8 cellular contexts compared by ENCODE assay signal in genomic region chr3:47961815-47962606, GRCh38. TPM values are rescaled to one million over a fixed set of nuclear protein-coding genes. Genes with fewer than 3 reads are reported as not detected.
DNase-seq lines count a peak whose midpoint lies in the region; ATAC-seq and TF ChIP-seq lines count a peak whose summit lies in the region.

No MANE protein-coding gene starts in this region.

- peaks cover 16% of the 10 kb centered on the region for H3K79me2 ChIP-seq in hepatocyte

- no peaks in the 10 kb centered on the region for H3K9me2 ChIP-seq in hepatocyte (replicated peaks; ENCODE audit: insufficient read depth)

- H4K20me1 ChIP-seq in hepatocyte (ENCODE audit: insufficient read depth, poor library complexity, severe bottlenecking) = peaks cover 3% of the 10 kb centered on the region

- no peaks in the 10 kb centered on the region for H3K27me3 Mint-ChIP-seq in IgD-negative memory B cell
- H3K27me3 Mint-ChIP-seq in activated T-cell treated with anti-CD3 and anti-CD28 coated beads, Interleukin-2, amount 50 U/mL, for 24 hours = no peaks in the 10 kb centered on the region

- ATAC-seq in HG02623 (IDR thresholded peaks at IDR 0.05; ENCODE audit: unreplicated experiment) (no peak), HG03378 (IDR thresholded peaks at IDR 0.05; ENCODE audit: unreplicated experiment) (no peak), GM21367 (IDR thresholded peaks at IDR 0.05; ENCODE audit: unreplicated experiment) (no peak)

- H2AFZ ChIP-seq in hepatocyte = no peak overlapping the region

- peak overlapping the region in 1 of 4 donors; percentile 17 for H3K4me3 Mint-ChIP-seq in IgD-negative memory B cell
- H3K4me3 Mint-ChIP-seq in activated T-cell treated with anti-CD3 and anti-CD28 coated beads, Interleukin-2, amount 50 U/mL, for 24 hours = no peak overlapping the region

- POLR2A ChIA-PET in BJ (lab: Charles Lee) = interaction anchor here (1.0 kb wide), 1 partner anchor 10 kb away, joined by 3 read pairs; no protein-coding TSS in a partner anchor

- H3K9me3 Mint-ChIP-seq in IgD-negative memory B cell = no peaks in the 10 kb centered on the region
- no peaks in the 10 kb centered on the region for H3K9me3 Mint-ChIP-seq in activated T-cell treated with anti-CD3 and anti-CD28 coated beads, Interleukin-2, amount 50 U/mL, for 24 hours

- H3K9me3 ChIP-seq in hepatocyte (ENCODE audit: low read depth) = no peaks in the 10 kb centered on the region

- H3K36me3 ChIP-seq in BJ (ENCODE audit: control insufficient read depth, insufficient read depth, low read length) (no peaks in the 10 kb centered on the region), hepatocyte (replicated peaks; ENCODE audit: insufficient read depth, low read depth) (no peaks in the 10 kb centered on the region)

- H3K4me2 ChIP-seq in hepatocyte = no peak overlapping the region

- peak; percentile 23 for DNase-seq in BJ (ENCODE audit: low read depth)
- peak; percentile 31 for DNase-seq in activated T-cell treated with anti-CD3 and anti-CD28 coated beads, Interleukin-2, amount 50 U/mL, for 24 hours
- DNase-seq in hepatocyte (ENCODE audit: low spot score) = peak; percentile 14
- no peak for DNase-seq in GM19238 (ENCODE audit: insufficient read length, low spot score)

- peaks cover 14% of the 10 kb centered on the region for H3K36me3 Mint-ChIP-seq in IgD-negative memory B cell
- peaks cover 4% of the 10 kb centered on the region for H3K36me3 Mint-ChIP-seq in activated T-cell treated with anti-CD3 and anti-CD28 coated beads, Interleukin-2, amount 50 U/mL, for 24 hours (ENCODE audit: low read depth)

- no peak for TF ChIP-seq CTCF in BJ (IDR thresholded peaks at IDR 0.05; ENCODE audit: insufficient read depth, low read depth, low read length)
- TF ChIP-seq CTCF in hepatocyte (IDR thresholded peaks at IDR 0.05; ENCODE audit: poor library complexity) = no peak

- H3K4me1 Mint-ChIP-seq in IgD-negative memory B cell = peaks cover 21 to 34% (median 23%) of the 10 kb centered on the region in 3 donors
- H3K4me1 Mint-ChIP-seq in activated T-cell treated with anti-CD3 and anti-CD28 coated beads, Interleukin-2, amount 50 U/mL, for 24 hours (ENCODE audit: low read depth) = peaks cover 23% of the 10 kb centered on the region

- H3K4me1 ChIP-seq in hepatocyte (ENCODE audit: insufficient read depth) = peaks cover 7% of the 10 kb centered on the region

- CTCF ChIA-PET in BJ (lab: Yijun Ruan, JAX) = interaction anchor here (1.2 to 2.7 kb wide), 5 partner anchors 9 to 125 kb away, joined by 3 to 14 read pairs (median 3); no protein-coding TSS in a partner anchor

- WGBS in hepatocyte (ENCODE audit: low lambda C conversion rate, missing lambda C conversion rate) = 67% methylated on average over 5 of the region's 5 CpGs

- peak overlapping the region in 2 of 3 donors; percentile 23 to 56 for H3K27ac Mint-ChIP-seq in IgD-negative memory B cell
- H3K27ac Mint-ChIP-seq in activated T-cell treated with anti-CD3 and anti-CD28 coated beads, Interleukin-2, amount 50 U/mL, for 24 hours = no peak overlapping the region

- H3K27me3 ChIP-seq in BJ (ENCODE audit: control insufficient read depth, insufficient read depth, low read length) (no peaks in the 10 kb centered on the region), hepatocyte (no peaks in the 10 kb centered on the region)

- no peak overlapping the region for H3K27ac ChIP-seq in hepatocyte

- H3K4me3 ChIP-seq in BJ (ENCODE audit: low read depth, low read length) (no peak overlapping the region), hepatocyte (no peak overlapping the region)

RNA-seq across cellular contexts. Expression of gene MAP4, which starts 54.2 kb away (rescaled TPM):
- 202 and 247 TPM in 2 replicates for polyA plus RNA-seq in BJ (2011; rRNA removed)
- polyA minus RNA-seq in BJ (2011; rRNA and poly(A)+ RNA removed) = 135 and 166 TPM in 2 replicates
- 55.0 TPM for polyA plus RNA-seq in IgD-negative memory B cell
- 64.7 and 85.5 TPM in 2 replicates for total RNA-seq in hepatocyte
- polyA plus RNA-seq in hepatocyte = 91.1 and 91.3 TPM in 2 replicates
